9 cellular contexts compared by ENCODE assay signal in the genomic region with DNA sequence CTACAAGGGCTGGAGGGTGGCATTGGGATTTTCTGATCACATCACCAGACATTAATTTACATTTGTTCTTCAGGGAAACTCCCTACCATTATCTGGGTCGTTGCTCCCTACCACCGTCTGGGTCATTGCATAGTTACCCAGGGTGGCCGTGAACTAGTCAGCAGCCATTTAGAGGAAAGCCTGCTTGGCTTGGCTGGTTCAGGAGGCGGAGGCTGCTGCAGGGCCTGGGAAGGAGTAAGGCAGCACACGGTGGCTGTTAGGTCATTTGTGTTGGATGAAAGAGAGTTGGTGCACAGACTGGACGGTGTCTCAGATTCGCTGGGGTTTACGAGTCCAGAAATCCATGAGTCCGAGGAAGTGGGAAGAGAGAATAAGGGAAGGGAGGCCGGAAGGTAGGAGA. TPM values are rescaled to one million over a fixed set of nuclear protein-coding genes. Genes with fewer than 3 reads are reported as not detected.
DNase-seq lines count a peak whose midpoint lies in the region; ATAC-seq, FAIRE-seq and TF ChIP-seq lines count a peak whose summit lies in the region.
"Had no signal": no experiment of that assay in that cellular context is flagged by ENCODE, and none has a peak within 500 bp of the region (broad histone marks: within the 10 kb centered on the region; RNA-seq: fewer than 3 reads in every experiment).

No MANE protein-coding gene starts in this region.

- H2AFZ ChIP-seq in keratinocyte (ENCODE audit: control insufficient read depth, low read length) = no peak overlapping the region

- H4K20me1 ChIP-seq in keratinocyte (ENCODE audit: control insufficient read depth, extremely low read depth, insufficient read depth, low read length) = peaks cover 3% of the 10 kb centered on the region

- no peak for TF ChIP-seq POLR2A in H54 (IDR thresholded peaks at IDR 0.05; ENCODE audit: low read depth, low read length)

- no peak overlapping the region for H3K27ac ChIP-seq in keratinocyte (ENCODE audit: control insufficient read depth, insufficient read depth, low read length)

- peak; percentile 58 for ATAC-seq in GM19452 (IDR thresholded peaks at IDR 0.05; ENCODE audit: unreplicated experiment)
- peak; percentile 38 for ATAC-seq in HG03565 (IDR thresholded peaks at IDR 0.05; ENCODE audit: unreplicated experiment)
- ATAC-seq: left ventricle myocardium superior had no signal

- DNase-seq in GM06990 (ENCODE audit: extremely low read depth, insufficient read length) (no peak), keratinocyte (ENCODE audit: low read depth, low spot score) (no peak), H54 (ENCODE audit: insufficient read length, low spot score) (no peak), HTR-8/SVneo (ENCODE audit: insufficient read length, low spot score) (no peak), NCI-H774 (lab: John Stamatoyannopoulos, UW) (no peak), DMS79 (lab: John Stamatoyannopoulos, UW) (no peak)
- DNase-seq: left ventricle myocardium superior had no signal

- FAIRE-seq in keratinocyte (lab: Jason Lieb, UNC) = no peak
- no peak for FAIRE-seq in H54 (lab: Jason Lieb, UNC)
- no peak for FAIRE-seq in HTR-8/SVneo (lab: Jason Lieb, UNC)

- H3K4me3 ChIP-seq in GM06990 (replicated peaks; ENCODE audit: low read depth, low read length) (peak overlapping the region; percentile 23; the same call in 1 of the 2 replicates), keratinocyte (ENCODE audit: control insufficient read depth in 2 of 3, extremely low read depth in 1 of 3, insufficient read depth in 2 of 3, low read depth in 1 of 3, low read length in 3 of 3) (no peak overlapping the region)

- H3K27me3 ChIP-seq in GM06990 (replicated peaks; ENCODE audit: control insufficient read depth, insufficient read depth, low read length) (no peaks in the 10 kb centered on the region), keratinocyte (ENCODE audit: control insufficient read depth, extremely low read depth, insufficient read depth, low read length) (no peaks in the 10 kb centered on the region)

- TF ChIP-seq CTCF in GM06990 (IDR thresholded peaks at IDR 0.05; ENCODE audit: insufficient read depth, low read length, poor library complexity, severe bottlenecking) (no peak), keratinocyte (optimal IDR thresholded peaks at IDR 0.05 in 1 of 3, IDR thresholded peaks at IDR 0.05 in 1 of 3, conservative IDR thresholded peaks at IDR 0.05 in 1 of 3; ENCODE audit: extremely low read depth in 1 of 3, insufficient read depth in 2 of 3, low read length in 3 of 3) (no peak)

- H3K9me3 ChIP-seq in keratinocyte (ENCODE audit: control insufficient read depth, low read depth, low read length) = no peaks in the 10 kb centered on the region

- H3K4me1 ChIP-seq in keratinocyte (ENCODE audit: control insufficient read depth, extremely low read depth, insufficient read depth, low read length) = peaks cover 9% of the 10 kb centered on the region

- H3K9ac ChIP-seq in keratinocyte (ENCODE audit: control insufficient read depth, extremely low read depth, insufficient read depth, low read length) = no peak overlapping the region

- H3K79me2 ChIP-seq in keratinocyte (ENCODE audit: control insufficient read depth, insufficient read depth, low read length) = peaks cover 88% of the 10 kb centered on the region

- peaks cover 17% of the 10 kb centered on the region for H3K36me3 ChIP-seq in GM06990 (ENCODE audit: control insufficient read depth, insufficient read depth, low read length)
- H3K36me3 ChIP-seq in keratinocyte (ENCODE audit: control insufficient read depth in 2 of 2, extremely low read depth in 1 of 2, insufficient read depth in 2 of 2, low read length in 2 of 2) = no peaks in the 10 kb centered on the region

- no peaks in the 10 kb centered on the region for H3K9me1 ChIP-seq in keratinocyte (ENCODE audit: control insufficient read depth, extremely low read depth, insufficient read depth, low read length)

- dilution Hi-C loops in keratinocyte (cut with MboI; ENCODE audit: extremely low pct_ligation_motif_present, low sequenced_read_pairs) = no loop called here

- peak overlapping the region; percentile 34 for H3K4me2 ChIP-seq in keratinocyte (ENCODE audit: control insufficient read depth, extremely low read depth, insufficient read depth, low read depth, low read length)

RNA-seq across cellular contexts. Expression of gene ARID1B, which starts 17.8 kb away (rescaled TPM):
- 12.6 to 16.6 TPM (median 14.9 TPM) in 3 replicates for polyA plus RNA-seq in keratinocyte
- 23.5 TPM for polyA plus RNA-seq in keratinocyte (2011; ENCODE audit: low read depth)
- 13.7 and 14.6 TPM in 2 replicates for polyA plus RNA-seq in keratinocyte (2011; cell fraction: cytosol; rRNA removed)
- polyA plus RNA-seq in keratinocyte (2011; cell fraction: nucleus; rRNA removed) = 32.4 and 41.3 TPM in 2 replicates
- polyA plus RNA-seq in keratinocyte (2012; ENCODE audit: low replicate concordance) = 20.5 and 22.2 TPM in 2 replicates
- 57.6 to 94.5 TPM (median 76.6 TPM) in 3 replicates for polyA minus RNA-seq in keratinocyte
- polyA minus RNA-seq in keratinocyte (2011; cell fraction: cytosol; rRNA and poly(A)+ RNA removed) = 35.5 TPM
- 90.7 and 153 TPM in 2 replicates for polyA minus RNA-seq in keratinocyte (2011; cell fraction: nucleus; rRNA and poly(A)+ RNA removed)
